1 cellular context compared by ENCODE assay signal in genomic region chr1:20964540-20965484, GRCh38.
A peak's percentile ranks its signal among the peaks of the same experiment; 100 is the strongest.
TF ChIP-seq lines count a peak whose summit lies in the region.

No MANE protein-coding gene starts in this region.

TF ChIP-seq in GM12878, 131 proteins besides CTCF, POLR2A, EP300 and RAD21 (continued from another document and continues in another):
- TF ChIP-seq, protein P1, sequence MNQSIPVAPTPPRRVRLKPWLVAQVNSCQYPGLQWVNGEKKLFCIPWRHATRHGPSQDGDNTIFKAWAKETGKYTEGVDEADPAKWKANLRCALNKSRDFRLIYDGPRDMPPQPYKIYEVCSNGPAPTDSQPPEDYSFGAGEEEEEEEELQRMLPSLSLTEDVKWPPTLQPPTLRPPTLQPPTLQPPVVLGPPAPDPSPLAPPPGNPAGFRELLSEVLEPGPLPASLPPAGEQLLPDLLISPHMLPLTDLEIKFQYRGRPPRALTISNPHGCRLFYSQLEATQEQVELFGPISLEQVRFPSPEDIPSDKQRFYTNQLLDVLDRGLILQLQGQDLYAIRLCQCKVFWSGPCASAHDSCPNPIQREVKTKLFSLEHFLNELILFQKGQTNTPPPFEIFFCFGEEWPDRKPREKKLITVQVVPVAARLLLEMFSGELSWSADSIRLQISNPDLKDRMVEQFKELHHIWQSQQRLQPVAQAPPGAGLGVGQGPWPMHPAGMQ (IDR thresholded peaks at IDR 0.05; ENCODE audit: borderline replicate concordance): no peak
- TF ChIP-seq E2F8 (IDR thresholded peaks at IDR 0.05; ENCODE audit: low read depth, partially characterized antibody) (no peak), NR2C2 (IDR thresholded peaks at IDR 0.05; ENCODE audit: borderline replicate concordance, control insufficient read depth, insufficient read length, low read depth) (no peak), CHD1 (IDR thresholded peaks at IDR 0.05; ENCODE audit: low read depth, low read length) (no peak), ZNF274 (IDR thresholded peaks at IDR 0.05; ENCODE audit: insufficient read depth, insufficient read length) (no peak), GATAD2B (conservative IDR thresholded peaks at IDR 0.05; ENCODE audit: low read depth) (peak; percentile 49), JUND (IDR thresholded peaks at IDR 0.05; ENCODE audit: low read depth, low read length) (no peak), LARP7 (IDR thresholded peaks at IDR 0.05) (no peak), CBFB (IDR thresholded peaks at IDR 0.05; ENCODE audit: low read depth) (no peak), SUZ12 (IDR thresholded peaks at IDR 0.05; ENCODE audit: unreplicated experiment) (no peak), MEF2A (IDR thresholded peaks at IDR 0.05; ENCODE audit: insufficient read depth, low read depth, low read length) (no peak), FOS (IDR thresholded peaks at IDR 0.05; ENCODE audit: borderline replicate concordance, extremely low read depth, insufficient read length) (no peak), ZNF217 (IDR thresholded peaks at IDR 0.05) (no peak), MEF2B (IDR thresholded peaks at IDR 0.05; ENCODE audit: partially characterized antibody, poor library complexity, severe bottlenecking) (peak; percentile 47), JUNB (IDR thresholded peaks at IDR 0.05) (no peak), EED (IDR thresholded peaks at IDR 0.05; ENCODE audit: low read depth) (peak; percentile 76), ETV6 (conservative IDR thresholded peaks at IDR 0.05 in 1 of 2, IDR thresholded peaks at IDR 0.05 in 1 of 2; ENCODE audit: borderline replicate concordance in 1 of 2, low read depth in 1 of 2) (peak in 1 of 2 experiments; percentile 69; a peak in 1 of 4 replicates), FOXM1 (IDR thresholded peaks at IDR 0.05; ENCODE audit: low read depth, low read length) (no peak), E4F1 (IDR thresholded peaks at IDR 0.05; ENCODE audit: borderline replicate concordance, partially characterized antibody) (no peak), STAT1 (conservative IDR thresholded peaks at IDR 0.05) (no peak), ASH2L (IDR thresholded peaks at IDR 0.05; ENCODE audit: borderline replicate concordance, low read depth) (no peak), GABPA (IDR thresholded peaks at IDR 0.05; ENCODE audit: low read depth) (no peak), BMI1 (IDR thresholded peaks at IDR 0.05; ENCODE audit: borderline replicate concordance) (no peak), ZBTB40 (IDR thresholded peaks at IDR 0.05; ENCODE audit: borderline replicate concordance) (no peak), WRNIP1 (IDR thresholded peaks at IDR 0.05; ENCODE audit: borderline replicate concordance, low read depth, low read length) (no peak), SKIL (IDR thresholded peaks at IDR 0.05; ENCODE audit: low read depth, poor library complexity, severe bottlenecking) (no peak), SREBF2 (IDR thresholded peaks at IDR 0.05; ENCODE audit: low read length) (no peak), RCOR1 (conservative IDR thresholded peaks at IDR 0.05; ENCODE audit: low read depth, low read length) (no peak), ZSCAN29 (IDR thresholded peaks at IDR 0.05) (no peak), ZZZ3 (IDR thresholded peaks at IDR 0.05; ENCODE audit: control insufficient read depth, insufficient read length, low read depth) (no peak), CREB1 (IDR thresholded peaks at IDR 0.05; ENCODE audit: low read depth) (0 out of 2 replicates have a peak, but pooled peaks have one; percentile 10), NBN (IDR thresholded peaks at IDR 0.05) (peak; percentile 42; the same call in 1 of the 2 replicates), YY1 (IDR thresholded peaks at IDR 0.05; ENCODE audit: low read depth, low read length) (0 out of 2 replicates have a peak, but pooled peaks have one; percentile 15), NFXL1 (IDR thresholded peaks at IDR 0.05; ENCODE audit: borderline replicate concordance) (no peak), MAX (IDR thresholded peaks at IDR 0.05; ENCODE audit: low read depth, low read length) (no peak)
- TF ChIP-seq, protein P2, sequence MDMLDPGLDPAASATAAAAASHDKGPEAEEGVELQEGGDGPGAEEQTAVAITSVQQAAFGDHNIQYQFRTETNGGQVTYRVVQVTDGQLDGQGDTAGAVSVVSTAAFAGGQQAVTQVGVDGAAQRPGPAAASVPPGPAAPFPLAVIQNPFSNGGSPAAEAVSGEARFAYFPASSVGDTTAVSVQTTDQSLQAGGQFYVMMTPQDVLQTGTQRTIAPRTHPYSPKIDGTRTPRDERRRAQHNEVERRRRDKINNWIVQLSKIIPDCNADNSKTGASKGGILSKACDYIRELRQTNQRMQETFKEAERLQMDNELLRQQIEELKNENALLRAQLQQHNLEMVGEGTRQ (IDR thresholded peaks at IDR 0.05; ENCODE audit: borderline replicate concordance, low read depth, low read length): no peak
- TF ChIP-seq, protein P3, sequence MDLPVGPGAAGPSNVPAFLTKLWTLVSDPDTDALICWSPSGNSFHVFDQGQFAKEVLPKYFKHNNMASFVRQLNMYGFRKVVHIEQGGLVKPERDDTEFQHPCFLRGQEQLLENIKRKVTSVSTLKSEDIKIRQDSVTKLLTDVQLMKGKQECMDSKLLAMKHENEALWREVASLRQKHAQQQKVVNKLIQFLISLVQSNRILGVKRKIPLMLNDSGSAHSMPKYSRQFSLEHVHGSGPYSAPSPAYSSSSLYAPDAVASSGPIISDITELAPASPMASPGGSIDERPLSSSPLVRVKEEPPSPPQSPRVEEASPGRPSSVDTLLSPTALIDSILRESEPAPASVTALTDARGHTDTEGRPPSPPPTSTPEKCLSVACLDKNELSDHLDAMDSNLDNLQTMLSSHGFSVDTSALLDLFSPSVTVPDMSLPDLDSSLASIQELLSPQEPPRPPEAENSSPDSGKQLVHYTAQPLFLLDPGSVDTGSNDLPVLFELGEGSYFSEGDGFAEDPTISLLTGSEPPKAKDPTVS (IDR thresholded peaks at IDR 0.05; ENCODE audit: low read depth, low read length): no peak
- TF ChIP-seq, protein P4, sequence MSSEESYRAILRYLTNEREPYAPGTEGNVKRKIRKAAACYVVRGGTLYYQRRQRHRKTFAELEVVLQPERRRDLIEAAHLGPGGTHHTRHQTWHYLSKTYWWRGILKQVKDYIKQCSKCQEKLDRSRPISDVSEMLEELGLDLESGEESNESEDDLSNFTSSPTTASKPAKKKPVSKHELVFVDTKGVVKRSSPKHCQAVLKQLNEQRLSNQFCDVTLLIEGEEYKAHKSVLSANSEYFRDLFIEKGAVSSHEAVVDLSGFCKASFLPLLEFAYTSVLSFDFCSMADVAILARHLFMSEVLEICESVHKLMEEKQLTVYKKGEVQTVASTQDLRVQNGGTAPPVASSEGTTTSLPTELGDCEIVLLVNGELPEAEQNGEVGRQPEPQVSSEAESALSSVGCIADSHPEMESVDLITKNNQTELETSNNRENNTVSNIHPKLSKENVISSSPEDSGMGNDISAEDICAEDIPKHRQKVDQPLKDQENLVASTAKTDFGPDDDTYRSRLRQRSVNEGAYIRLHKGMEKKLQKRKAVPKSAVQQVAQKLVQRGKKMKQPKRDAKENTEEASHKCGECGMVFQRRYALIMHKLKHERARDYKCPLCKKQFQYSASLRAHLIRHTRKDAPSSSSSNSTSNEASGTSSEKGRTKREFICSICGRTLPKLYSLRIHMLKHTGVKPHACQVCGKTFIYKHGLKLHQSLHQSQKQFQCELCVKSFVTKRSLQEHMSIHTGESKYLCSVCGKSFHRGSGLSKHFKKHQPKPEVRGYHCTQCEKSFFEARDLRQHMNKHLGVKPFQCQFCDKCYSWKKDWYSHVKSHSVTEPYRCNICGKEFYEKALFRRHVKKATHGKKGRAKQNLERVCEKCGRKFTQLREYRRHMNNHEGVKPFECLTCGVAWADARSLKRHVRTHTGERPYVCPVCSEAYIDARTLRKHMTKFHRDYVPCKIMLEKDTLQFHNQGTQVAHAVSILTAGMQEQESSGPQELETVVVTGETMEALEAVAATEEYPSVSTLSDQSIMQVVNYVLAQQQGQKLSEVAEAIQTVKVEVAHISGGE (CRISPR knock-in tag; IDR thresholded peaks at IDR 0.05): no peak
